In the genomic region with DNA sequence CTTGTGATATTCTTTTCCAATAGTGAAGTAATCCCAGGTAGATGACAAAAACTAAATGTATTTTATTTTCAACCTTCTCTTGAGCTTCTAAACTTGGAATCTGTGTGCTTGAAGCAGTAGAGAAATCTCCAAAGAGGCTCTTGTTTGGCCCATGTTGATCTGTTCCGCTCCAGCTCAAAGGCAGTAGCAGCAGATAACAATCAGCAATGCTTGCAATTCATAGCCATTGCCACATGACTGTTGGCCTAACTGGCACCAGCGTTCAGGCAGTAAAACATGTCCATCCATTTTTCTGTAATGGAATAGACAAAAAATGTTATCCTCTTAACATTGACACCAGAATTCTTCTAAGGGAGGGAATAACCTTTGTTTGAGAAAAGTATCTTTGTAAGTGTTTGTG, we compare ENCODE assay signal across 16 cellular contexts.
DNase-seq lines count a peak whose midpoint lies in the region; ATAC-seq and TF ChIP-seq lines count a peak whose summit lies in the region.
"Had no signal": no experiment of that assay in that cellular context is flagged by ENCODE, and none has a peak within 500 bp of the region (broad histone marks: within the 10 kb centered on the region; RNA-seq: fewer than 3 reads in every experiment).

No MANE protein-coding gene starts in this region.

- peak overlapping the region; percentile 71 for H3K27ac Mint-ChIP-seq in activated CD4-positive, alpha-beta T cell treated with anti-CD3 and anti-CD28 coated beads for 36 hours
- peak overlapping the region; percentile 59 for H3K27ac Mint-ChIP-seq in activated CD8-positive, alpha-beta T cell treated with anti-CD3 and anti-CD28 coated beads for 36 hours
- peak overlapping the region in 7 of 10 donors; percentile 2 to 83 (median 34) for H3K27ac Mint-ChIP-seq in naive thymus-derived CD8-positive, alpha-beta T cell
- H3K27ac Mint-ChIP-seq: activated naive CD4-positive, alpha-beta T cell treated with anti-CD3 and anti-CD28 coated beads for 36 hours; memory B cell; nephron had no signal

- no peak for TF ChIP-seq CTCF in activated CD8-positive, alpha-beta T cell treated with anti-CD3 and anti-CD28 coated beads for 36 hours (IDR thresholded peaks at IDR 0.05)

- H3K4me1 Mint-ChIP-seq in activated CD4-positive, alpha-beta T cell treated with anti-CD3 and anti-CD28 coated beads for 36 hours: peaks cover 21% of the 10 kb centered on the region
- peaks cover 17% of the 10 kb centered on the region for H3K4me1 Mint-ChIP-seq in activated CD8-positive, alpha-beta T cell treated with anti-CD3 and anti-CD28 coated beads for 36 hours (ENCODE audit: low read depth)
- peaks cover 9 to 28% (median 20%) of the 10 kb centered on the region in 4 donors for H3K4me1 Mint-ChIP-seq in naive thymus-derived CD8-positive, alpha-beta T cell
- H3K4me1 Mint-ChIP-seq: memory B cell had no signal

- POLR2A ChIA-PET in activated CD4-positive, alpha-beta T cell treated with anti-CD3 and anti-CD28 coated beads for 36 hours (lab: Charles Lee): no interaction called here
- POLR2A ChIA-PET in activated CD8-positive, alpha-beta T cell treated with anti-CD3 and anti-CD28 coated beads for 36 hours (lab: Charles Lee): no interaction called here
- POLR2A ChIA-PET in naive thymus-derived CD8-positive, alpha-beta T cell (lab: Charles Lee): no interaction called here

- CTCF ChIA-PET in activated CD4-positive, alpha-beta T cell treated with anti-CD3 and anti-CD28 coated beads for 36 hours (lab: Charles Lee): no interaction called here
- CTCF ChIA-PET in activated CD8-positive, alpha-beta T cell treated with anti-CD3 and anti-CD28 coated beads for 36 hours (lab: Charles Lee): no interaction called here

- H3K36me3 Mint-ChIP-seq in activated CD4-positive, alpha-beta T cell treated with anti-CD3 and anti-CD28 coated beads for 36 hours (ENCODE audit: low read depth): no peaks in the 10 kb centered on the region
- no peaks in the 10 kb centered on the region for H3K36me3 Mint-ChIP-seq in activated CD8-positive, alpha-beta T cell treated with anti-CD3 and anti-CD28 coated beads for 36 hours (ENCODE audit: low read depth)
- peaks cover 0 to 4% (median 0%) of the 10 kb centered on the region in 3 donors for H3K36me3 Mint-ChIP-seq in naive thymus-derived CD8-positive, alpha-beta T cell
- H3K36me3 Mint-ChIP-seq: memory B cell had no signal

- ATAC-seq in activated CD4-positive, alpha-beta T cell treated with anti-CD3 and anti-CD28 coated beads for 36 hours: no peak
- ATAC-seq in activated CD8-positive, alpha-beta T cell treated with anti-CD3 and anti-CD28 coated beads for 36 hours: no peak
- ATAC-seq in naive thymus-derived CD8-positive, alpha-beta T cell: no peak
- ATAC-seq in GM19395 (IDR thresholded peaks at IDR 0.05; ENCODE audit: unreplicated experiment) (no peak), GM18907 (IDR thresholded peaks at IDR 0.05; ENCODE audit: unreplicated experiment) (no peak)

- H3K4me3 Mint-ChIP-seq in activated CD4-positive, alpha-beta T cell treated with anti-CD3 and anti-CD28 coated beads for 36 hours: peak overlapping the region; percentile 34
- H3K4me3 Mint-ChIP-seq in activated CD8-positive, alpha-beta T cell treated with anti-CD3 and anti-CD28 coated beads for 36 hours: peak overlapping the region; percentile 25
- peak overlapping the region in 8 of 10 donors; percentile 25 to 77 (median 54) for H3K4me3 Mint-ChIP-seq in naive thymus-derived CD8-positive, alpha-beta T cell
- H3K4me3 Mint-ChIP-seq: activated naive CD4-positive, alpha-beta T cell treated with anti-CD3 and anti-CD28 coated beads for 36 hours; memory B cell; nephron had no signal

- H3K27me3 Mint-ChIP-seq in activated CD4-positive, alpha-beta T cell treated with anti-CD3 and anti-CD28 coated beads for 36 hours: no peaks in the 10 kb centered on the region
- H3K27me3 Mint-ChIP-seq in activated CD8-positive, alpha-beta T cell treated with anti-CD3 and anti-CD28 coated beads for 36 hours: no peaks in the 10 kb centered on the region
- H3K27me3 Mint-ChIP-seq in naive thymus-derived CD8-positive, alpha-beta T cell: peaks cover 0 to 8% (median 0%) of the 10 kb centered on the region in 5 donors
- H3K27me3 Mint-ChIP-seq: memory B cell had no signal

- DNase-seq in activated CD4-positive, alpha-beta T cell treated with anti-CD3 and anti-CD28 coated beads for 36 hours: no peak
- no peak for DNase-seq in activated CD4-positive, alpha-beta T cell treated with anti-CD3 and anti-CD28 coated beads for 48 hours
- DNase-seq in HT-29 (ENCODE audit: low spot score) (peak; percentile 35), NCI-H1930 (lab: John Stamatoyannopoulos, UW) (no peak)
- no peak for DNase-seq in activated CD8-positive, alpha-beta T cell treated with anti-CD3 and anti-CD28 coated beads for 36 hours
- no peak for DNase-seq in naive thymus-derived CD8-positive, alpha-beta T cell
- DNase-seq: 8988T; activated CD4-positive, CD25-positive, alpha-beta regulatory T cell treated with anti-CD3 and anti-CD28 coated beads, Interleukin-2, amount 50 U/mL, for 72 hours; activated naive CD4-positive, alpha-beta T cell treated with anti-CD3 and anti-CD28 coated beads for 36 hours; IMR-90; NCI-H146; NCI-H226 had no signal

- intact Hi-C loops in activated CD4-positive, alpha-beta T cell treated with anti-CD3 and anti-CD28 coated beads for 36 hours (cut with DNase I, micrococcal nuclease): no loop called here
- intact Hi-C loops in activated CD8-positive, alpha-beta T cell treated with anti-CD3 and anti-CD28 coated beads for 36 hours (cut with micrococcal nuclease): no loop called here

- no peaks in the 10 kb centered on the region for H3K9me3 Mint-ChIP-seq in activated CD4-positive, alpha-beta T cell treated with anti-CD3 and anti-CD28 coated beads for 36 hours (ENCODE audit: low read depth)
- peaks cover 3% of the 10 kb centered on the region for H3K9me3 Mint-ChIP-seq in activated CD8-positive, alpha-beta T cell treated with anti-CD3 and anti-CD28 coated beads for 36 hours
- H3K9me3 Mint-ChIP-seq in naive thymus-derived CD8-positive, alpha-beta T cell: peaks cover 1 to 18% (median 5%) of the 10 kb centered on the region in 9 donors
- H3K9me3 Mint-ChIP-seq: activated naive CD4-positive, alpha-beta T cell treated with anti-CD3 and anti-CD28 coated beads for 36 hours had no signal
